In the genomic region with DNA sequence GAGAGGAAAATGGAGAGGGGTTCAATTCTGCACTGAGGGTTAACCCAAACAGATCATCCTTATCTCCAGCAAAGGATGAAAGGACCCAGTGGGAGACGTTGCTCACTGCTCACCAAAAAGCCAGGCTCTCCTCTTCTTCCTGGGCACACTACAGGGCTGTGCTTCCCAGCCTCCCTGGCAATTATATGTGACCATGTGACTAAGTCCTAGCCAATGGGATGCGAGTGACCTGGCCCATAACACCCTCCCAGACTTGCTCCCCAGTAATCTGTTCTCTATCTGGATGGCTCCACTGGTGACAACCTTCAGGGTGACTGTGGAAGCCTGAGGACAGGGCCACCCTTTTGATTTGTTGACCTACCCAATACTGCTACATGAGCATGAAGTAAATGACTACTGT, we compare ENCODE assay signal across 1 cellular context.
TF ChIP-seq lines count a peak whose summit lies in the region.

No MANE protein-coding gene starts in this region.

TF ChIP-seq in WTC11, 78 proteins besides CTCF, POLR2A, EP300 and RAD21:
- TF ChIP-seq ZNF512 (CRISPR knock-in tag; IDR thresholded peaks at IDR 0.05; ENCODE audit: borderline replicate concordance), result no peak
- no peak for TF ChIP-seq ZNF138 (CRISPR knock-in tag; conservative IDR thresholded peaks at IDR 0.05)
- TF ChIP-seq IRF2 (CRISPR knock-in tag; IDR thresholded peaks at IDR 0.05; ENCODE audit: borderline replicate concordance, low read depth), result no peak
- peak; percentile 57 for TF ChIP-seq NFYB (CRISPR knock-in tag; conservative IDR thresholded peaks at IDR 0.05; ENCODE audit: low read depth)
- no peak for TF ChIP-seq ZNF671 (CRISPR knock-in tag; IDR thresholded peaks at IDR 0.05)
- TF ChIP-seq NR2C2 (CRISPR knock-in tag; IDR thresholded peaks at IDR 0.05), result no peak
- TF ChIP-seq ESRRA (CRISPR knock-in tag; IDR thresholded peaks at IDR 0.05; ENCODE audit: borderline replicate concordance), result no peak
- no peak for TF ChIP-seq MYBL2 (CRISPR knock-in tag; IDR thresholded peaks at IDR 0.05)
- TF ChIP-seq USF2 (CRISPR knock-in tag; IDR thresholded peaks at IDR 0.05), result 0 out of 2 replicates have a peak, but pooled peaks have one; percentile 26
- no peak for TF ChIP-seq KAT7 (CRISPR knock-in tag; IDR thresholded peaks at IDR 0.05; ENCODE audit: borderline replicate concordance)
